Comparison of ENCODE assay signal across 15 cellular contexts in the genomic region with DNA sequence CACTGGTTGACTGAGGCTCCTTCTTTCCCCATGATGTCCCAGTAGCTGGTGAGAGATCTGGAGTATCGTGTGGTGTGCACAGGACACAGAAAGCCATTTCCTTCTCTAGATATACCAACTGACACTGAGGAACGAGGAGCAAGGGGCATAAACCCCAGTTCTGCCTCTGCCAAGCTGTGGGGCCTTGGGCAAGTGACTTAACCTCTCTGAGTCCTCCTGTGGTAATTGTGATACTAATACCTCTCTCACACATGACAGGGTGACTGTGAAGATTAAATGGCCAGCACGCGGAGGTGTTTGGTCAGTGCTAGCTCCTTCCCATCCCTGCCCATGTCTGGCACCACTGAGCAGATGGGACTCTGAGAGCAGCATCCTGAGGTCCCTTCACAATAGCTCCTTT. TPM values are rescaled to one million over a fixed set of nuclear protein-coding genes. Genes with fewer than 3 reads are reported as not detected.
"Had no signal": no experiment of that assay in that cellular context is flagged by ENCODE, and none has a peak within 500 bp of the region (broad histone marks: within the 10 kb centered on the region; RNA-seq: fewer than 3 reads in every experiment).

No MANE protein-coding gene starts in this region.

- DNase-seq: activated CD4-positive, alpha-beta T cell treated with anti-CD3 and anti-CD28 coated beads, Interleukin-2, amount 50 U/mL, for 1 hour; activated effector memory CD4-positive, alpha-beta T cell treated with anti-CD3 and anti-CD28 coated beads, Interleukin-2, amount 50 U/mL, for 16 hours; activated naive CD4-positive, alpha-beta T cell treated with anti-CD3 and anti-CD28 coated beads, Interleukin-2, amount 50 U/mL, for 16 hours; activated T-cell treated with anti-CD3 and anti-CD28 coated beads, Interleukin-2, amount 50 U/mL, for 72 hours; adrenal gland; dermis blood vessel endothelial cell; effector memory CD8-positive, alpha-beta T cell; foreskin fibroblast; mesendoderm; stimulated activated CD4-positive, alpha-beta T cell treated with anti-CD3 and anti-CD28 coated beads, Interleukin-12 subunit alpha, Interleukin-12 subunit beta, amount 100 ng/mL, for 4 hours; stimulated activated CD4-positive, alpha-beta T cell treated with anti-CD3 and anti-CD28 coated beads, Interleukin-1b, Interleukin-23, amount 100 ng/mL, for 48 hours; stimulated activated naive CD4-positive, alpha-beta T cell treated with Interleukin-2 at 50 U/mL for 16 hours; T1000 had no signal

- H3K27me3 ChIP-seq: adrenal gland, hepatocyte had no signal

- H3K4me3 ChIP-seq: adrenal gland, hepatocyte had no signal

- H3K9me3 ChIP-seq: adrenal gland had no signal

- H3K27ac ChIP-seq: hepatocyte had no signal

- ATAC-seq: activated T-cell treated with anti-CD3 and anti-CD28 coated beads, Interleukin-2, amount 50 U/mL, for 72 hours had no signal

RNA-seq across cellular contexts. Expression of gene ASAP3, which starts 33.1 kb away (rescaled TPM):
- total RNA-seq: natural killer cell treated with Interleukin-12 subunit alpha and Interleukin-12 subunit beta and Interleukin-15 and Interleukin-18, amount 100 ng/mL, for 72 hours had no signal
